In genomic region chr4:27973056-27973455, GRCh38 we compare ENCODE assay signal across 16 cellular contexts.
DNase-seq lines count a peak whose midpoint lies in the region; FAIRE-seq and TF ChIP-seq lines count a peak whose summit lies in the region.
"Had no signal": no experiment of that assay in that cellular context is flagged by ENCODE, and none has a peak within 500 bp of the region (broad histone marks: within the 10 kb centered on the region; RNA-seq: fewer than 3 reads in every experiment).

No MANE protein-coding gene starts in this region.

- H3K9me3 ChIP-seq in kidney (ENCODE audit: control insufficient read depth in 1 of 2, low read length in 2 of 2) = no peaks in the 10 kb centered on the region
- H3K9me3 ChIP-seq: BLaER1 treated with 17β-estradiol and CSF1 and Interleukin-3, amounts not matched to agents 10 nM and 100 nM had no signal

- no peaks in the 10 kb centered on the region for H3K4me1 ChIP-seq in kidney (ENCODE audit: control insufficient read depth in 1 of 2, insufficient read depth in 1 of 2, low read depth in 1 of 2, low read length in 2 of 2)
- H3K4me1 ChIP-seq: BLaER1 treated with 17β-estradiol and CSF1 and Interleukin-3, amounts not matched to agents 10 nM and 100 nM had no signal

- no peak for TF ChIP-seq CTCF in D721Med (IDR thresholded peaks at IDR 0.05; ENCODE audit: insufficient read depth, missing control alignments)
- TF ChIP-seq CTCF in epithelial cell of esophagus (IDR thresholded peaks at IDR 0.05; ENCODE audit: insufficient read depth, low read depth, low read length, missing control alignments) = no peak
- no peak for TF ChIP-seq CTCF in kidney (IDR thresholded peaks at IDR 0.05; ENCODE audit: borderline replicate concordance, extremely low read depth, insufficient read depth)

- DNase-seq in D721Med (ENCODE audit: insufficient read length, low spot score) = no peak
- DNase-seq in NCI-H82 treated with DMSO at 0.1 percent for 48 hours (lab: John Stamatoyannopoulos, UW; ENCODE audit: unreplicated experiment) = peak; percentile 78
- peak; percentile 2 for DNase-seq in epithelial cell of esophagus (ENCODE audit: low read depth)
- peak; percentile 3 for DNase-seq in myocyte (ENCODE audit: low read depth)
- DNase-seq in NK-92 treated with Interleukin-12 subunit alpha and Interleukin-12 subunit beta, amount 100 ng/mL, for 24 hours (lab: John Stamatoyannopoulos, UW) = no peak
- DNase-seq in SIG-M5 treated with dmso at 0.1 percent for 504 hours (lab: John Stamatoyannopoulos, UW; ENCODE audit: unreplicated experiment) = no peak
- no peak for DNase-seq in kidney
- DNase-seq: 8988T; CD4-positive, CD25-positive, alpha-beta regulatory T cell; DMS79 treated with DMSO at 0.1 percent for 48 hours; EL; H9 had no signal

- H3K36me3 ChIP-seq in kidney (ENCODE audit: control insufficient read depth in 1 of 2, insufficient read depth in 2 of 2, low read length in 2 of 2) = no peaks in the 10 kb centered on the region
- H3K36me3 ChIP-seq: BLaER1 treated with 17β-estradiol and CSF1 and Interleukin-3, amounts not matched to agents 10 nM and 100 nM had no signal

- no peak overlapping the region for H3K4me3 ChIP-seq in epithelial cell of esophagus (ENCODE audit: low read length)
- H3K4me3 ChIP-seq in kidney (ENCODE audit: low read length in 2 of 2) = no peak overlapping the region
- H3K4me3 ChIP-seq: BLaER1 treated with 17β-estradiol and CSF1 and Interleukin-3, amounts not matched to agents 10 nM and 100 nM; GM23338 had no signal

- H3K9ac ChIP-seq in kidney (ENCODE audit: low read length in 2 of 2) = no peak overlapping the region
- H3K9ac ChIP-seq: BLaER1 treated with 17β-estradiol and CSF1 and Interleukin-3, amounts not matched to agents 10 nM and 100 nM had no signal

- H3K27ac ChIP-seq in kidney (ENCODE audit: low read depth in 2 of 2, low read length in 2 of 2) = no peak overlapping the region
- H3K27ac ChIP-seq: BLaER1 treated with 17β-estradiol and CSF1 and Interleukin-3, amounts not matched to agents 10 nM and 100 nM had no signal

- FAIRE-seq in D721Med (lab: Jason Lieb, UNC) (peak; percentile 71), kidney (lab: Jason Lieb, UNC) (no peak)
- FAIRE-seq: G401.6, GM12891 had no signal

- intact Hi-C loops in kidney (cut with DNase I) = no loop called here

Comparison
In these comparisons a context has a peak if more than half of its experiments do, and no peak if none do; other contexts are left out.
1. DNase-seq: peak in NCI-H82 treated with DMSO at 0.1 percent for 48 hours (single experiment), epithelial cell of esophagus (single experiment) and myocyte (single experiment); none in D721Med (single experiment), NK-92 treated with Interleukin-12 subunit alpha and Interleukin-12 subunit beta, amount 100 ng/mL, for 24 hours (single experiment), SIG-M5 treated with dmso at 0.1 percent for 504 hours (single experiment) and kidney (single experiment).